Comparison of ENCODE assay signal across 26 cellular contexts in genomic region chr4:167035390-167035789, GRCh38.
"Had no signal": no experiment of that assay in that cellular context is flagged by ENCODE, and none has a peak within 500 bp of the region (broad histone marks: within the 10 kb centered on the region; RNA-seq: fewer than 3 reads in every experiment).

No MANE protein-coding gene starts in this region.

- H2AFZ ChIP-seq: neural progenitor cell, parathyroid adenoma had no signal

- DNase-seq: naive thymus-derived CD4-positive, alpha-beta T cell; natural killer cell; occipital lobe; ovary; posterior cingulate gyrus; psoas muscle; right cardiac atrium; sigmoid colon; small intestine; stimulated activated CD4-positive, alpha-beta T cell treated with anti-CD3 and anti-CD28 coated beads, Interleukin-15, amount 100 ng/mL, for 24 hours; stimulated activated CD4-positive, alpha-beta T cell treated with anti-CD3 and anti-CD28 coated beads, Interleukin-2, amount 100 ng/mL, for 24 hours; stimulated activated CD4-positive, alpha-beta T cell treated with anti-CD3 and anti-CD28 coated beads, Interleukin-2, amount 100 ng/mL, for 48 hours; stimulated activated CD4-positive, alpha-beta T cell treated with anti-CD3 and anti-CD28 coated beads, Interleukin-4, amount 100 ng/mL, for 24 hours; stimulated activated naive B cell treated with anti-CD40 and anti-IgM and Interleukin-4, amounts not matched to agents 10 μg/mL and 1 μg/mL and 100 μg/mL, for 72 hours; stimulated activated naive CD4-positive, alpha-beta T cell treated with Interleukin-2 at 50 U/mL for 16 hours; stomach; thyroid gland; trophoblast cell; upper lobe of left lung had no signal

- H3K79me2 ChIP-seq: parathyroid adenoma had no signal

- H3K9me3 ChIP-seq: ovary, psoas muscle, sigmoid colon, stomach, thoracic aorta, thyroid gland, tibial nerve, upper lobe of left lung, vagina had no signal

- H3K27me3 ChIP-seq: neural progenitor cell, ovary, sigmoid colon, stomach, thyroid gland, tibial nerve, upper lobe of left lung, vagina had no signal

- H3K4me3 ChIP-seq: neural progenitor cell, ovary, psoas muscle, sigmoid colon, stomach, thoracic aorta, thyroid gland, tibial nerve, upper lobe of left lung, vagina had no signal

- H3K4me2 ChIP-seq: neural progenitor cell had no signal

- H3K4me1 ChIP-seq: neural progenitor cell, parathyroid adenoma, psoas muscle, sigmoid colon, stomach, thyroid gland, tibial nerve, upper lobe of left lung, vagina had no signal

- H3K27ac ChIP-seq: neural progenitor cell, ovary, parathyroid adenoma, psoas muscle, sigmoid colon, stomach, thoracic aorta, thyroid gland, tibial nerve, upper lobe of left lung, vagina had no signal

- H3K9ac ChIP-seq: neural progenitor cell, parathyroid adenoma had no signal

- FAIRE-seq: small intestine, urothelium cell line had no signal

- ATAC-seq: naive thymus-derived CD4-positive, alpha-beta T cell; natural killer cell; psoas muscle; right cardiac atrium; stimulated activated effector memory CD8-positive, alpha-beta T cell treated with anti-CD3 and anti-CD28 coated beads, Interleukin-12 subunit alpha, Interleukin-12 subunit beta, amount 100 ng/mL, for 72 hours; stimulated activated naive B cell treated with anti-CD40 and anti-IgM and Interleukin-4, amounts not matched to agents 10 μg/mL and 1 μg/mL and 100 μg/mL, for 72 hours had no signal

- H3K36me3 ChIP-seq: neural progenitor cell, ovary, sigmoid colon, stomach, thoracic aorta, thyroid gland, tibial nerve, upper lobe of left lung, vagina had no signal
